Comparison of ENCODE assay signal across 8 cellular contexts in genomic region chr16:75110637-75111513, GRCh38. TPM values are rescaled to one million over a fixed set of nuclear protein-coding genes. Genes with fewer than 3 reads are reported as not detected.
DNase-seq lines count a peak whose midpoint lies in the region; ATAC-seq, FAIRE-seq and TF ChIP-seq lines count a peak whose summit lies in the region.

No MANE protein-coding gene starts in this region.

- peak overlapping the region in 6 of 8 donors; percentile 10 to 75 (median 41) for H3K4me3 Mint-ChIP-seq in naive B cell

- H3K27ac Mint-ChIP-seq in naive B cell: no peak overlapping the region

- DNase-seq in D721Med (ENCODE audit: insufficient read length, low spot score) (peak; percentile 51), HuH-7.5 (ENCODE audit: low spot score) (peak; percentile 87), OCI-M1 (lab: John Stamatoyannopoulos, UW) (peak; percentile 95), naive B cell (peak; percentile 66)
- DNase-seq in activated T-cell treated with anti-CD3 and anti-CD28 coated beads, Interleukin-2, amount 50 U/mL, for 1 hour: peak; percentile 84
- DNase-seq in stimulated activated CD8-positive, alpha-beta memory T cell treated with anti-CD3 and anti-CD28 coated beads, Interleukin-7, amount 100 ng/mL, for 4 hours (ENCODE audit: low read depth in 2 of 2): peak; percentile 60 to 61

- no peak for FAIRE-seq in D721Med (lab: Jason Lieb, UNC)

- H3K27me3 Mint-ChIP-seq in naive B cell: peaks cover 57 to 79% (median 76%) of the 10 kb centered on the region in 3 donors

- H3K9me3 Mint-ChIP-seq in naive B cell: no peaks in the 10 kb centered on the region

- peaks cover 29 to 40% (median 38%) of the 10 kb centered on the region in 3 donors for H3K4me1 Mint-ChIP-seq in naive B cell

- peak; percentile 80 for ATAC-seq in GM21526 (IDR thresholded peaks at IDR 0.05; ENCODE audit: low FRiP score, unreplicated experiment)
- ATAC-seq in esophagus mucosa: peak; percentile 51
- ATAC-seq in naive B cell (ENCODE audit: low read depth in 2 of 2): peak; percentile 75 to 76

- TF ChIP-seq CTCF in D721Med (IDR thresholded peaks at IDR 0.05; ENCODE audit: insufficient read depth, missing control alignments): peak; percentile 78

- H3K36me3 Mint-ChIP-seq in naive B cell: no peaks in the 10 kb centered on the region

RNA-seq across cellular contexts. Expression of gene LDHD, which starts 5.7 kb away (rescaled TPM):
- total RNA-seq in esophagus mucosa: 9.2 TPM
- not detected for polyA plus RNA-seq in naive B cell (ENCODE audit: low read depth in 6 of 6)

RNA-seq across cellular contexts. Expression of gene ZFP1, which starts 37.4 kb away (rescaled TPM):
- total RNA-seq in esophagus mucosa: 4.3 TPM
- polyA plus RNA-seq in naive B cell (ENCODE audit: low read depth in 6 of 6): 10 to 100 TPM in 3 of 6 donors, 1 to 10 TPM in 3; 6.5 to 19.3 (median 10.0) TPM

Comparison
In these comparisons a context has a peak if more than half of its experiments do, and no peak if none do; other contexts are left out.
1. Peak in every context shown above with its lines: DNase-seq and ATAC-seq.